Comparison of ENCODE assay signal across 15 cellular contexts in the genomic region with DNA sequence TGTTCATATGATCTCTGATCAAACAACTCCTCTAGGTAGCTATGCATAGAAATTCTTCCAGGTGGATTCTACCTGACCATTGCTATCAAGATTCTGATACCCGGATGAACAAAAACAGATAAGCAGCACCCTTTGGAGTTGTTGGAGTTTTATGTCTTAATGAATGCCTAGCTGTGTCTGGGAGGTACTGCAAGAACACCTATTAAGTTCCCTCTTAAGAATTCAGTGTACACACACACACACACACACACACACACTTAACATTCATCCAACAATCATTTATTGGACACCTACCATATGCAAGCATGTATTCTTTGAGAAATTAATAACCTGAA.
"Had no signal": no experiment of that assay in that cellular context is flagged by ENCODE, and none has a peak within 500 bp of the region (broad histone marks: within the 10 kb centered on the region; RNA-seq: fewer than 3 reads in every experiment).

No MANE protein-coding gene starts in this region.

- H3K27ac ChIP-seq: psoas muscle, skin epidermis, tibial nerve had no signal

- H3K27me3 ChIP-seq: tibial nerve had no signal

- H3K4me1 ChIP-seq: psoas muscle had no signal

- H3K9me3 Mint-ChIP-seq: mesothelial cell of epicardium; neural crest cell; stimulated activated naive CD8-positive, alpha-beta T cell treated with anti-CD3 and anti-CD28 coated beads, Interleukin-15, Interleukin-2, amounts not matched to agents 100 ng/mL and 50 ng/mL, for 24 hours; WTC11 had no signal

- H3K4me3 ChIP-seq: psoas muscle, skin epidermis, tibial nerve had no signal

- H3K27me3 Mint-ChIP-seq: activated CD4-positive, alpha-beta T cell treated with anti-CD3 and anti-CD28 coated beads for 36 hours; activated naive CD8-positive, alpha-beta T cell had no signal

- H3K9me3 ChIP-seq: psoas muscle, tibial nerve had no signal

- H3K4me3 Mint-ChIP-seq: activated CD4-positive, alpha-beta T cell treated with anti-CD3 and anti-CD28 coated beads for 36 hours; activated naive CD8-positive, alpha-beta T cell; mesothelial cell of epicardium; neural crest cell; stimulated activated naive CD8-positive, alpha-beta T cell treated with anti-CD3 and anti-CD28 coated beads, Interleukin-15, Interleukin-2, amounts not matched to agents 100 ng/mL and 50 ng/mL, for 24 hours; T-helper 2 cell treated with Interferon-gamma antibody and Interleukin-4, amounts not matched to agents 5 μg/mL and 100 μg/mL, for 36 hours; WTC11 had no signal

- H3K4me1 Mint-ChIP-seq: WTC11 had no signal

- DNase-seq: activated CD4-positive, alpha-beta T cell treated with anti-CD3 and anti-CD28 coated beads for 36 hours; activated CD4-positive, alpha-beta T cell treated with anti-CD3 and anti-CD28 coated beads, Interleukin-2, amount 50 U/mL, for 48 hours; hypothalamus; psoas muscle; right cardiac atrium; stimulated activated CD4-positive, alpha-beta T cell treated with anti-CD3 and anti-CD28 coated beads, Interleukin-15, amount 100 ng/mL, for 24 hours; stimulated activated CD4-positive, alpha-beta T cell treated with anti-CD3 and anti-CD28 coated beads, Interleukin-2, amount 100 ng/mL, for 48 hours had no signal

- H3K27ac Mint-ChIP-seq: activated CD4-positive, alpha-beta T cell treated with anti-CD3 and anti-CD28 coated beads for 36 hours; activated naive CD8-positive, alpha-beta T cell; mesothelial cell of epicardium; stimulated activated naive CD8-positive, alpha-beta T cell treated with anti-CD3 and anti-CD28 coated beads, Interleukin-15, Interleukin-2, amounts not matched to agents 100 ng/mL and 50 ng/mL, for 24 hours; T-helper 2 cell treated with Interferon-gamma antibody and Interleukin-4, amounts not matched to agents 5 μg/mL and 100 μg/mL, for 36 hours; WTC11 had no signal

- H3K36me3 ChIP-seq: tibial nerve had no signal

- H3K36me3 Mint-ChIP-seq: activated naive CD8-positive, alpha-beta T cell; mesothelial cell of epicardium; WTC11 had no signal
